ENCODE assay signal across 10 cellular contexts in the genomic region with DNA sequence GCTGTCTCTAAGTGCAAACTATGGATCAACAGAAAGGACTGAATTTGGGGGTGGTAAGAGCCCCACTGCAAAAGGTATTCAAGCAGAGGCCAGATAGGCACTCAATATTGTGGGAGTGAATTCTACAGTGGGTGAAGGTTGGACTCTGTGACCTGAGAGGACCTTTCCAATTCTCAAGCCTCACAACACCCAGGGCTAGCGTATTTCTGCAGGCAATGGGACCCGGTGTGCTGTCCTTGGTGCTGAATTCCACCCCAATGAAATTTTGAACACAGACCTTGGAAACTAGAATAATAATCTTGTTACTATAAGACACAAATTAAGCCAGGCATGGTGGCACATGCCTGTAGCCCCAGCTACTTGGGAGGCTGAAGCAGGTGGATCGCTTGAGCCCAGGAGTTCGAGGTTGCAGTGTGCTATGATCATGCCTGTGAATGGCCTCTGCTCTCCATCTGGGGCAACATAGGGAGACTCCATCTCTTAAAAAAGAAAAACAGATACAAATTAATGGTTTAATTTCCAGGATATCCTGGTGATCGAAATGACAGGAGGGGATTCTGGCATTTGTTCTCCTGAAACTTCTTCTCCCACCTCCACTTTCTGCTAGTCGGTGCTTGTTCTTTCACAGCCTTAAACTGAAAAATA.
DNase-seq lines count a peak whose midpoint lies in the region; TF ChIP-seq lines count a peak whose summit lies in the region.
"Had no signal": no experiment of that assay in that cellular context is flagged by ENCODE, and none has a peak within 500 bp of the region (broad histone marks: within the 10 kb centered on the region; RNA-seq: fewer than 3 reads in every experiment).

No MANE protein-coding gene starts in this region.

- no peaks in the 10 kb centered on the region for H3K36me3 Mint-ChIP-seq in activated CD4-positive, alpha-beta T cell treated with anti-CD3 and anti-CD28 coated beads, Interleukin-2, amount 10 ng/mL, durations not matched to agents 24 days and 14 days (ENCODE audit: low read depth)
- H3K36me3 Mint-ChIP-seq in endothelial cell (ENCODE audit: low read depth, unreplicated experiment) (no peaks in the 10 kb centered on the region), glutamatergic neuron (ENCODE audit: unreplicated experiment) (peaks cover 3% of the 10 kb centered on the region)
- H3K36me3 Mint-ChIP-seq: activated CD8-positive, alpha-beta memory T cell treated with anti-CD3 and anti-CD28 coated beads, Interleukin-2, amount 10 ng/mL, durations not matched to agents 7 days and 5 days had no signal

- H3K4me1 Mint-ChIP-seq in activated CD4-positive, alpha-beta T cell treated with anti-CD3 and anti-CD28 coated beads, Interleukin-2, amount 10 ng/mL, durations not matched to agents 24 days and 14 days, result no peaks in the 10 kb centered on the region
- no peaks in the 10 kb centered on the region for H3K4me1 Mint-ChIP-seq in endothelial cell (ENCODE audit: unreplicated experiment)
- H3K4me1 Mint-ChIP-seq in glutamatergic neuron (ENCODE audit: low read depth, unreplicated experiment), result peaks cover 3% of the 10 kb centered on the region
- H3K4me1 Mint-ChIP-seq: activated CD8-positive, alpha-beta memory T cell treated with anti-CD3 and anti-CD28 coated beads, Interleukin-2, amount 10 ng/mL, durations not matched to agents 7 days and 5 days; B cell had no signal

- H3K9me3 ChIP-seq in prostate gland (no peaks in the 10 kb centered on the region), osteoblast (ENCODE audit: low read depth, low read length) (no peaks in the 10 kb centered on the region)

- no peak overlapping the region for H3K4me2 ChIP-seq in osteoblast (ENCODE audit: insufficient read depth, low read length)

- peaks cover 10% of the 10 kb centered on the region for H3K27me3 Mint-ChIP-seq in activated CD4-positive, alpha-beta T cell treated with anti-CD3 and anti-CD28 coated beads, Interleukin-2, amount 10 ng/mL, durations not matched to agents 24 days and 14 days
- H3K27me3 Mint-ChIP-seq in endothelial cell (ENCODE audit: unreplicated experiment), result peaks cover 6% of the 10 kb centered on the region
- H3K27me3 Mint-ChIP-seq in glutamatergic neuron (ENCODE audit: unreplicated experiment), result peaks cover 5% of the 10 kb centered on the region

- peak; percentile 79 for DNase-seq in activated CD4-positive, alpha-beta T cell treated with anti-CD3 and anti-CD28 coated beads, Interleukin-2, amount 10 ng/mL, durations not matched to agents 24 days and 14 days
- no peak for DNase-seq in activated CD4-positive, alpha-beta T cell treated with anti-CD3 and anti-CD28 coated beads, Interleukin-2, amount 50 U/mL, for 4 hours
- DNase-seq in NOMO-1 treated with DMSO at 0.1 percent for 48 hours (lab: John Stamatoyannopoulos, UW; ENCODE audit: unreplicated experiment) (peak; percentile 37), endothelial cell (ENCODE audit: low spot score) (peak; percentile 59), prostate gland (ENCODE audit: low spot score) (no peak), osteoblast (ENCODE audit: insufficient read length, low spot score, missing footprints) (no peak), glutamatergic neuron (no peak)
- peak; percentile 36 for DNase-seq in stimulated activated CD8-positive, alpha-beta memory T cell treated with anti-CD3 and anti-CD28 coated beads, Interleukin-4, amount 100 ng/mL, for 48 hours
- DNase-seq: activated CD8-positive, alpha-beta memory T cell treated with anti-CD3 and anti-CD28 coated beads, Interleukin-2, amount 10 ng/mL, durations not matched to agents 7 days and 5 days had no signal

- H3K4me1 ChIP-seq in prostate gland (replicated peaks) (no peaks in the 10 kb centered on the region), osteoblast (ENCODE audit: insufficient read depth, low read length) (no peaks in the 10 kb centered on the region)

- intact Hi-C loops in activated CD4-positive, alpha-beta T cell treated with anti-CD3 and anti-CD28 coated beads, Interleukin-2, amount 10 ng/mL, durations not matched to agents 24 days and 14 days (cut with micrococcal nuclease), result no loop called here
- intact Hi-C loops in prostate gland (cut with DNase I), result no loop called here

- H3K36me3 ChIP-seq in prostate gland, result no peaks in the 10 kb centered on the region
- H3K36me3 ChIP-seq in osteoblast (ENCODE audit: insufficient read depth, low read length), result no peaks in the 10 kb centered on the region

- H3K27me3 ChIP-seq in prostate gland (replicated peaks; ENCODE audit: insufficient read depth), result no peaks in the 10 kb centered on the region
- peaks cover 1% of the 10 kb centered on the region for H3K27me3 ChIP-seq in osteoblast (ENCODE audit: insufficient read depth, low read length)

- TF ChIP-seq CTCF in endothelial cell (IDR thresholded peaks at IDR 0.05; ENCODE audit: unreplicated experiment), result no peak
- no peak for TF ChIP-seq CTCF in prostate gland (IDR thresholded peaks at IDR 0.05)
- no peak for TF ChIP-seq CTCF in osteoblast (IDR thresholded peaks at IDR 0.05; ENCODE audit: extremely low read depth, low read depth, low read length)
- no peak for TF ChIP-seq CTCF in glutamatergic neuron (IDR thresholded peaks at IDR 0.05; ENCODE audit: partially characterized antibody, unreplicated experiment)

- no peak overlapping the region for H3K4me3 ChIP-seq in prostate gland
- no peak overlapping the region for H3K4me3 ChIP-seq in osteoblast (ENCODE audit: insufficient read depth, low read length)

- H2AFZ ChIP-seq in osteoblast (ENCODE audit: low read length), result no peak overlapping the region

- WGBS in prostate gland, result 47% methylated on average over 6 of the region's 6 CpGs

- H4K20me1 ChIP-seq in osteoblast (ENCODE audit: insufficient read depth, low read length), result no peaks in the 10 kb centered on the region

- H3K4me3 Mint-ChIP-seq in activated CD4-positive, alpha-beta T cell treated with anti-CD3 and anti-CD28 coated beads, Interleukin-2, amount 10 ng/mL, durations not matched to agents 24 days and 14 days, result no peak overlapping the region
- H3K4me3 Mint-ChIP-seq in endothelial cell (ENCODE audit: unreplicated experiment) (no peak overlapping the region), glutamatergic neuron (ENCODE audit: unreplicated experiment) (no peak overlapping the region)
- H3K4me3 Mint-ChIP-seq: activated CD8-positive, alpha-beta memory T cell treated with anti-CD3 and anti-CD28 coated beads, Interleukin-2, amount 10 ng/mL, durations not matched to agents 7 days and 5 days; B cell had no signal

- no peak overlapping the region for H3K27ac Mint-ChIP-seq in activated CD4-positive, alpha-beta T cell treated with anti-CD3 and anti-CD28 coated beads, Interleukin-2, amount 10 ng/mL, durations not matched to agents 24 days and 14 days
- H3K27ac Mint-ChIP-seq in endothelial cell (ENCODE audit: unreplicated experiment), result no peak overlapping the region
- no peak overlapping the region for H3K27ac Mint-ChIP-seq in glutamatergic neuron (ENCODE audit: unreplicated experiment)
- H3K27ac Mint-ChIP-seq: activated CD8-positive, alpha-beta memory T cell treated with anti-CD3 and anti-CD28 coated beads, Interleukin-2, amount 10 ng/mL, durations not matched to agents 7 days and 5 days; B cell had no signal

- H3K27ac ChIP-seq in prostate gland (no peak overlapping the region), osteoblast (ENCODE audit: low read depth, low read length) (no peak overlapping the region)

- peaks cover 3% of the 10 kb centered on the region for H3K9me3 Mint-ChIP-seq in activated CD4-positive, alpha-beta T cell treated with anti-CD3 and anti-CD28 coated beads, Interleukin-2, amount 10 ng/mL, durations not matched to agents 24 days and 14 days
- H3K9me3 Mint-ChIP-seq in endothelial cell (ENCODE audit: unreplicated experiment) (no peaks in the 10 kb centered on the region), glutamatergic neuron (ENCODE audit: unreplicated experiment) (no peaks in the 10 kb centered on the region)

- TF ChIP-seq POLR2A in prostate gland (IDR thresholded peaks at IDR 0.05), result no peak

- no peaks in the 10 kb centered on the region for H3K79me2 ChIP-seq in osteoblast (ENCODE audit: insufficient read depth, low read length)

Comparison
In these comparisons a context has a peak if more than half of its experiments do, and no peak if none do; other contexts are left out.
1. DNase-seq: peak in activated CD4-positive, alpha-beta T cell treated with anti-CD3 and anti-CD28 coated beads, Interleukin-2, amount 10 ng/mL, durations not matched to agents 24 days and 14 days (single experiment), NOMO-1 treated with DMSO at 0.1 percent for 48 hours (single experiment), endothelial cell (single experiment) and stimulated activated CD8-positive, alpha-beta memory T cell treated with anti-CD3 and anti-CD28 coated beads, Interleukin-4, amount 100 ng/mL, for 48 hours (single experiment); none in activated CD4-positive, alpha-beta T cell treated with anti-CD3 and anti-CD28 coated beads, Interleukin-2, amount 50 U/mL, for 4 hours (0 of 2), prostate gland (single experiment), osteoblast (single experiment) and glutamatergic neuron (single experiment).